Comparison of ENCODE assay signal across 1 cellular context in genomic region chr13:49585220-49586157, GRCh38.
TF ChIP-seq lines count a peak whose summit lies in the region.

TSS of gene RCBTB1 (minus strand) at chr13:49585558. CDS start at chr13:49567279, 18,279 bp downstream.

TF ChIP-seq in K562, 482 proteins besides CTCF, POLR2A, EP300 and RAD21 (continued from another document and continues in another):
- TF ChIP-seq, protein P1, sequence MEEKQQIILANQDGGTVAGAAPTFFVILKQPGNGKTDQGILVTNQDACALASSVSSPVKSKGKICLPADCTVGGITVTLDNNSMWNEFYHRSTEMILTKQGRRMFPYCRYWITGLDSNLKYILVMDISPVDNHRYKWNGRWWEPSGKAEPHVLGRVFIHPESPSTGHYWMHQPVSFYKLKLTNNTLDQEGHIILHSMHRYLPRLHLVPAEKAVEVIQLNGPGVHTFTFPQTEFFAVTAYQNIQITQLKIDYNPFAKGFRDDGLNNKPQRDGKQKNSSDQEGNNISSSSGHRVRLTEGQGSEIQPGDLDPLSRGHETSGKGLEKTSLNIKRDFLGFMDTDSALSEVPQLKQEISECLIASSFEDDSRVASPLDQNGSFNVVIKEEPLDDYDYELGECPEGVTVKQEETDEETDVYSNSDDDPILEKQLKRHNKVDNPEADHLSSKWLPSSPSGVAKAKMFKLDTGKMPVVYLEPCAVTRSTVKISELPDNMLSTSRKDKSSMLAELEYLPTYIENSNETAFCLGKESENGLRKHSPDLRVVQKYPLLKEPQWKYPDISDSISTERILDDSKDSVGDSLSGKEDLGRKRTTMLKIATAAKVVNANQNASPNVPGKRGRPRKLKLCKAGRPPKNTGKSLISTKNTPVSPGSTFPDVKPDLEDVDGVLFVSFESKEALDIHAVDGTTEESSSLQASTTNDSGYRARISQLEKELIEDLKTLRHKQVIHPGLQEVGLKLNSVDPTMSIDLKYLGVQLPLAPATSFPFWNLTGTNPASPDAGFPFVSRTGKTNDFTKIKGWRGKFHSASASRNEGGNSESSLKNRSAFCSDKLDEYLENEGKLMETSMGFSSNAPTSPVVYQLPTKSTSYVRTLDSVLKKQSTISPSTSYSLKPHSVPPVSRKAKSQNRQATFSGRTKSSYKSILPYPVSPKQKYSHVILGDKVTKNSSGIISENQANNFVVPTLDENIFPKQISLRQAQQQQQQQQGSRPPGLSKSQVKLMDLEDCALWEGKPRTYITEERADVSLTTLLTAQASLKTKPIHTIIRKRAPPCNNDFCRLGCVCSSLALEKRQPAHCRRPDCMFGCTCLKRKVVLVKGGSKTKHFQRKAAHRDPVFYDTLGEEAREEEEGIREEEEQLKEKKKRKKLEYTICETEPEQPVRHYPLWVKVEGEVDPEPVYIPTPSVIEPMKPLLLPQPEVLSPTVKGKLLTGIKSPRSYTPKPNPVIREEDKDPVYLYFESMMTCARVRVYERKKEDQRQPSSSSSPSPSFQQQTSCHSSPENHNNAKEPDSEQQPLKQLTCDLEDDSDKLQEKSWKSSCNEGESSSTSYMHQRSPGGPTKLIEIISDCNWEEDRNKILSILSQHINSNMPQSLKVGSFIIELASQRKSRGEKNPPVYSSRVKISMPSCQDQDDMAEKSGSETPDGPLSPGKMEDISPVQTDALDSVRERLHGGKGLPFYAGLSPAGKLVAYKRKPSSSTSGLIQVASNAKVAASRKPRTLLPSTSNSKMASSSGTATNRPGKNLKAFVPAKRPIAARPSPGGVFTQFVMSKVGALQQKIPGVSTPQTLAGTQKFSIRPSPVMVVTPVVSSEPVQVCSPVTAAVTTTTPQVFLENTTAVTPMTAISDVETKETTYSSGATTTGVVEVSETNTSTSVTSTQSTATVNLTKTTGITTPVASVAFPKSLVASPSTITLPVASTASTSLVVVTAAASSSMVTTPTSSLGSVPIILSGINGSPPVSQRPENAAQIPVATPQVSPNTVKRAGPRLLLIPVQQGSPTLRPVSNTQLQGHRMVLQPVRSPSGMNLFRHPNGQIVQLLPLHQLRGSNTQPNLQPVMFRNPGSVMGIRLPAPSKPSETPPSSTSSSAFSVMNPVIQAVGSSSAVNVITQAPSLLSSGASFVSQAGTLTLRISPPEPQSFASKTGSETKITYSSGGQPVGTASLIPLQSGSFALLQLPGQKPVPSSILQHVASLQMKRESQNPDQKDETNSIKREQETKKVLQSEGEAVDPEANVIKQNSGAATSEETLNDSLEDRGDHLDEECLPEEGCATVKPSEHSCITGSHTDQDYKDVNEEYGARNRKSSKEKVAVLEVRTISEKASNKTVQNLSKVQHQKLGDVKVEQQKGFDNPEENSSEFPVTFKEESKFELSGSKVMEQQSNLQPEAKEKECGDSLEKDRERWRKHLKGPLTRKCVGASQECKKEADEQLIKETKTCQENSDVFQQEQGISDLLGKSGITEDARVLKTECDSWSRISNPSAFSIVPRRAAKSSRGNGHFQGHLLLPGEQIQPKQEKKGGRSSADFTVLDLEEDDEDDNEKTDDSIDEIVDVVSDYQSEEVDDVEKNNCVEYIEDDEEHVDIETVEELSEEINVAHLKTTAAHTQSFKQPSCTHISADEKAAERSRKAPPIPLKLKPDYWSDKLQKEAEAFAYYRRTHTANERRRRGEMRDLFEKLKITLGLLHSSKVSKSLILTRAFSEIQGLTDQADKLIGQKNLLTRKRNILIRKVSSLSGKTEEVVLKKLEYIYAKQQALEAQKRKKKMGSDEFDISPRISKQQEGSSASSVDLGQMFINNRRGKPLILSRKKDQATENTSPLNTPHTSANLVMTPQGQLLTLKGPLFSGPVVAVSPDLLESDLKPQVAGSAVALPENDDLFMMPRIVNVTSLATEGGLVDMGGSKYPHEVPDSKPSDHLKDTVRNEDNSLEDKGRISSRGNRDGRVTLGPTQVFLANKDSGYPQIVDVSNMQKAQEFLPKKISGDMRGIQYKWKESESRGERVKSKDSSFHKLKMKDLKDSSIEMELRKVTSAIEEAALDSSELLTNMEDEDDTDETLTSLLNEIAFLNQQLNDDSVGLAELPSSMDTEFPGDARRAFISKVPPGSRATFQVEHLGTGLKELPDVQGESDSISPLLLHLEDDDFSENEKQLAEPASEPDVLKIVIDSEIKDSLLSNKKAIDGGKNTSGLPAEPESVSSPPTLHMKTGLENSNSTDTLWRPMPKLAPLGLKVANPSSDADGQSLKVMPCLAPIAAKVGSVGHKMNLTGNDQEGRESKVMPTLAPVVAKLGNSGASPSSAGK (IDR thresholded peaks at IDR 0.05), result peak; percentile 55
- peak; percentile 37; the same call in 1 of the 2 replicates for TF ChIP-seq TFAP4 (CRISPR knock-in tag; IDR thresholded peaks at IDR 0.05; ENCODE audit: borderline replicate concordance)
- peak; percentile 80 for TF ChIP-seq NFIC (IDR thresholded peaks at IDR 0.05)
- no peak for TF ChIP-seq CHD4 (IDR thresholded peaks at IDR 0.05; ENCODE audit: insufficient read depth, insufficient replicate concordance, low read depth, low read length, poor library complexity, severe bottlenecking)
- no peak for TF ChIP-seq ZNF384 (IDR thresholded peaks at IDR 0.05; ENCODE audit: low read depth, low read length)
- TF ChIP-seq, protein P2, sequence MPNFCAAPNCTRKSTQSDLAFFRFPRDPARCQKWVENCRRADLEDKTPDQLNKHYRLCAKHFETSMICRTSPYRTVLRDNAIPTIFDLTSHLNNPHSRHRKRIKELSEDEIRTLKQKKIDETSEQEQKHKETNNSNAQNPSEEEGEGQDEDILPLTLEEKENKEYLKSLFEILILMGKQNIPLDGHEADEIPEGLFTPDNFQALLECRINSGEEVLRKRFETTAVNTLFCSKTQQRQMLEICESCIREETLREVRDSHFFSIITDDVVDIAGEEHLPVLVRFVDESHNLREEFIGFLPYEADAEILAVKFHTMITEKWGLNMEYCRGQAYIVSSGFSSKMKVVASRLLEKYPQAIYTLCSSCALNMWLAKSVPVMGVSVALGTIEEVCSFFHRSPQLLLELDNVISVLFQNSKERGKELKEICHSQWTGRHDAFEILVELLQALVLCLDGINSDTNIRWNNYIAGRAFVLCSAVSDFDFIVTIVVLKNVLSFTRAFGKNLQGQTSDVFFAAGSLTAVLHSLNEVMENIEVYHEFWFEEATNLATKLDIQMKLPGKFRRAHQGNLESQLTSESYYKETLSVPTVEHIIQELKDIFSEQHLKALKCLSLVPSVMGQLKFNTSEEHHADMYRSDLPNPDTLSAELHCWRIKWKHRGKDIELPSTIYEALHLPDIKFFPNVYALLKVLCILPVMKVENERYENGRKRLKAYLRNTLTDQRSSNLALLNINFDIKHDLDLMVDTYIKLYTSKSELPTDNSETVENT (CRISPR knock-in tag; IDR thresholded peaks at IDR 0.05), result 0 out of 2 replicates have a peak, but pooled peaks have one; percentile 11
- TF ChIP-seq ZNF263 (CRISPR knock-in tag; IDR thresholded peaks at IDR 0.05; ENCODE audit: borderline replicate concordance), result 0 out of 2 replicates have a peak, but pooled peaks have one; percentile 33
- TF ChIP-seq EWSR1 (IDR thresholded peaks at IDR 0.05; ENCODE audit: borderline replicate concordance, low read depth, partially characterized antibody), result no peak
- no peak for TF ChIP-seq AFF1 (IDR thresholded peaks at IDR 0.05; ENCODE audit: low read depth in 1 of 2, partially characterized antibody in 2 of 2)
- no peak for TF ChIP-seq MTF1 (CRISPR knock-in tag; IDR thresholded peaks at IDR 0.05; ENCODE audit: borderline replicate concordance)
- TF ChIP-seq NRF1 (conservative IDR thresholded peaks at IDR 0.05 in 1 of 2, IDR thresholded peaks at IDR 0.05 in 1 of 2), result no peak; a peak in 1 of 4 replicates
- no peak for TF ChIP-seq KAT2B (IDR thresholded peaks at IDR 0.05; ENCODE audit: low read depth, low read length)
- no peak for TF ChIP-seq CSDE1 (IDR thresholded peaks at IDR 0.05)
- no peak for TF ChIP-seq KLF16 (IDR thresholded peaks at IDR 0.05)
- TF ChIP-seq REST (CRISPR knock-in tag; IDR thresholded peaks at IDR 0.05; ENCODE audit: low read depth), result no peak
- TF ChIP-seq HDAC8 (tag; IDR thresholded peaks at IDR 0.05), result no peak
- TF ChIP-seq POLR2AphosphoS5 (IDR thresholded peaks at IDR 0.05; ENCODE audit: control insufficient read depth, insufficient read depth, low read depth, low read length), result no peak
- TF ChIP-seq, protein P3, sequence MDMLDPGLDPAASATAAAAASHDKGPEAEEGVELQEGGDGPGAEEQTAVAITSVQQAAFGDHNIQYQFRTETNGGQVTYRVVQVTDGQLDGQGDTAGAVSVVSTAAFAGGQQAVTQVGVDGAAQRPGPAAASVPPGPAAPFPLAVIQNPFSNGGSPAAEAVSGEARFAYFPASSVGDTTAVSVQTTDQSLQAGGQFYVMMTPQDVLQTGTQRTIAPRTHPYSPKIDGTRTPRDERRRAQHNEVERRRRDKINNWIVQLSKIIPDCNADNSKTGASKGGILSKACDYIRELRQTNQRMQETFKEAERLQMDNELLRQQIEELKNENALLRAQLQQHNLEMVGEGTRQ (CRISPR knock-in tag; IDR thresholded peaks at IDR 0.05), result peak; percentile 93
- no peak for TF ChIP-seq HDAC3 (IDR thresholded peaks at IDR 0.05; ENCODE audit: borderline replicate concordance, partially characterized antibody)
- TF ChIP-seq POU5F1 (IDR thresholded peaks at IDR 0.05; ENCODE audit: borderline replicate concordance, low read depth, low read length, partially characterized antibody), result no peak
- TF ChIP-seq RUNX1 (IDR thresholded peaks at IDR 0.05; ENCODE audit: low read depth), result no peak
- no peak for TF ChIP-seq XRCC4 (IDR thresholded peaks at IDR 0.05; ENCODE audit: extremely low read depth, insufficient read depth, insufficient read length)
- TF ChIP-seq ZNF57 (CRISPR knock-in tag; IDR thresholded peaks at IDR 0.05), result no peak
- no peak for TF ChIP-seq ZBTB2 (IDR thresholded peaks at IDR 0.05)
- no peak for TF ChIP-seq ZNF175 (CRISPR knock-in tag; IDR thresholded peaks at IDR 0.05; ENCODE audit: low read depth)
